ENCODE assay signal across 1 cellular context in genomic region chr2:96413067-96413722, GRCh38.
TF ChIP-seq lines count a peak whose summit lies in the region.

No MANE protein-coding gene starts in this region.

TF ChIP-seq in SK-N-SH, 30 proteins besides CTCF, POLR2A, EP300 and RAD21 (continued from another document):
- TF ChIP-seq, protein P1, sequence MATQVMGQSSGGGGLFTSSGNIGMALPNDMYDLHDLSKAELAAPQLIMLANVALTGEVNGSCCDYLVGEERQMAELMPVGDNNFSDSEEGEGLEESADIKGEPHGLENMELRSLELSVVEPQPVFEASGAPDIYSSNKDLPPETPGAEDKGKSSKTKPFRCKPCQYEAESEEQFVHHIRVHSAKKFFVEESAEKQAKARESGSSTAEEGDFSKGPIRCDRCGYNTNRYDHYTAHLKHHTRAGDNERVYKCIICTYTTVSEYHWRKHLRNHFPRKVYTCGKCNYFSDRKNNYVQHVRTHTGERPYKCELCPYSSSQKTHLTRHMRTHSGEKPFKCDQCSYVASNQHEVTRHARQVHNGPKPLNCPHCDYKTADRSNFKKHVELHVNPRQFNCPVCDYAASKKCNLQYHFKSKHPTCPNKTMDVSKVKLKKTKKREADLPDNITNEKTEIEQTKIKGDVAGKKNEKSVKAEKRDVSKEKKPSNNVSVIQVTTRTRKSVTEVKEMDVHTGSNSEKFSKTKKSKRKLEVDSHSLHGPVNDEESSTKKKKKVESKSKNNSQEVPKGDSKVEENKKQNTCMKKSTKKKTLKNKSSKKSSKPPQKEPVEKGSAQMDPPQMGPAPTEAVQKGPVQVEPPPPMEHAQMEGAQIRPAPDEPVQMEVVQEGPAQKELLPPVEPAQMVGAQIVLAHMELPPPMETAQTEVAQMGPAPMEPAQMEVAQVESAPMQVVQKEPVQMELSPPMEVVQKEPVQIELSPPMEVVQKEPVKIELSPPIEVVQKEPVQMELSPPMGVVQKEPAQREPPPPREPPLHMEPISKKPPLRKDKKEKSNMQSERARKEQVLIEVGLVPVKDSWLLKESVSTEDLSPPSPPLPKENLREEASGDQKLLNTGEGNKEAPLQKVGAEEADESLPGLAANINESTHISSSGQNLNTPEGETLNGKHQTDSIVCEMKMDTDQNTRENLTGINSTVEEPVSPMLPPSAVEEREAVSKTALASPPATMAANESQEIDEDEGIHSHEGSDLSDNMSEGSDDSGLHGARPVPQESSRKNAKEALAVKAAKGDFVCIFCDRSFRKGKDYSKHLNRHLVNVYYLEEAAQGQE (IDR thresholded peaks at IDR 0.05; ENCODE audit: low read depth, low read length), result no peak
- no peak for TF ChIP-seq TCF12 (IDR thresholded peaks at IDR 0.05)
- TF ChIP-seq, protein P2, sequence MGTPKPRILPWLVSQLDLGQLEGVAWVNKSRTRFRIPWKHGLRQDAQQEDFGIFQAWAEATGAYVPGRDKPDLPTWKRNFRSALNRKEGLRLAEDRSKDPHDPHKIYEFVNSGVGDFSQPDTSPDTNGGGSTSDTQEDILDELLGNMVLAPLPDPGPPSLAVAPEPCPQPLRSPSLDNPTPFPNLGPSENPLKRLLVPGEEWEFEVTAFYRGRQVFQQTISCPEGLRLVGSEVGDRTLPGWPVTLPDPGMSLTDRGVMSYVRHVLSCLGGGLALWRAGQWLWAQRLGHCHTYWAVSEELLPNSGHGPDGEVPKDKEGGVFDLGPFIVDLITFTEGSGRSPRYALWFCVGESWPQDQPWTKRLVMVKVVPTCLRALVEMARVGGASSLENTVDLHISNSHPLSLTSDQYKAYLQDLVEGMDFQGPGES (IDR thresholded peaks at IDR 0.05; ENCODE audit: low read depth, low read length), result no peak
